Comparison of ENCODE assay signal across 8 cellular contexts in genomic region chr14:73785834-73786631, GRCh38.
DNase-seq lines count a peak whose midpoint lies in the region; ATAC-seq and TF ChIP-seq lines count a peak whose summit lies in the region.

No MANE protein-coding gene starts in this region.

- peak in 1 of 2 donors; percentile 65 for TF ChIP-seq POLR2A in vagina (IDR thresholded peaks at IDR 0.05)

- intact Hi-C loops in Right ventricle myocardium inferior (cut with DNase I) (loop anchor here (2.0 to 5.0 kb wide), 4 partner anchors 25 to 101 kb away; partner anchors contain the start of gene ZNF410), vagina (cut with DNase I) (loop anchor here (2.0 to 5.0 kb wide), 3 partner anchors 27 to 59 kb away; no protein-coding TSS in a partner anchor)

- peak overlapping the region; percentile 82 for H3K27ac Mint-ChIP-seq in activated naive CD8-positive, alpha-beta T cell treated with anti-CD3 and anti-CD28 coated beads for 36 hours
- H3K27ac Mint-ChIP-seq in osteocyte (ENCODE audit: unreplicated experiment), result peak overlapping the region; percentile 93

- H3K27me3 Mint-ChIP-seq in activated naive CD8-positive, alpha-beta T cell treated with anti-CD3 and anti-CD28 coated beads for 36 hours, result no peaks in the 10 kb centered on the region
- no peaks in the 10 kb centered on the region for H3K27me3 Mint-ChIP-seq in osteocyte (ENCODE audit: unreplicated experiment)

- peak overlapping the region; percentile 68 to 97 for H3K4me3 ChIP-seq in vagina

- peak; percentile 64 for DNase-seq in G401 (ENCODE audit: low spot score)
- DNase-seq in HK-2 (ENCODE audit: unreplicated experiment), result peak; percentile 61
- peak; percentile 45 for DNase-seq in SK-N-DZ (ENCODE audit: low spot score)
- DNase-seq in activated naive CD8-positive, alpha-beta T cell treated with anti-CD3 and anti-CD28 coated beads for 36 hours, result peak; percentile 73
- DNase-seq in Right ventricle myocardium inferior (ENCODE audit: missing footprints), result peak; percentile 89
- DNase-seq in osteocyte (ENCODE audit: extremely low spot score, unreplicated experiment), result no peak
- DNase-seq in vagina (ENCODE audit: extremely low spot score in 2 of 2), result peak in 1 of 2 donors; percentile 93

- no peaks in the 10 kb centered on the region for H3K9me3 Mint-ChIP-seq in activated naive CD8-positive, alpha-beta T cell treated with anti-CD3 and anti-CD28 coated beads for 36 hours
- no peaks in the 10 kb centered on the region for H3K9me3 Mint-ChIP-seq in osteocyte (ENCODE audit: unreplicated experiment)

- H3K36me3 Mint-ChIP-seq in activated naive CD8-positive, alpha-beta T cell treated with anti-CD3 and anti-CD28 coated beads for 36 hours, result peaks cover 15% of the 10 kb centered on the region
- H3K36me3 Mint-ChIP-seq in osteocyte (ENCODE audit: unreplicated experiment), result no peaks in the 10 kb centered on the region

- H3K4me3 Mint-ChIP-seq in activated naive CD8-positive, alpha-beta T cell treated with anti-CD3 and anti-CD28 coated beads for 36 hours, result peak overlapping the region; percentile 92
- H3K4me3 Mint-ChIP-seq in osteocyte (ENCODE audit: unreplicated experiment), result peak overlapping the region; percentile 87

- ATAC-seq in Right ventricle myocardium inferior (peak; percentile 78), HG03159 (IDR thresholded peaks at IDR 0.05; ENCODE audit: unreplicated experiment) (no peak)

- peak overlapping the region; percentile 98 for H3K27ac ChIP-seq in vagina

- no peaks in the 10 kb centered on the region for H3K36me3 ChIP-seq in vagina

- H3K27me3 ChIP-seq in vagina, result no peaks in the 10 kb centered on the region

- in situ Hi-C loops in G401 (cut with HindIII; ENCODE audit: low sequenced_read_pairs), result no loop called here

- H3K9me3 ChIP-seq in vagina, result no peaks in the 10 kb centered on the region

- H3K4me1 Mint-ChIP-seq in activated naive CD8-positive, alpha-beta T cell treated with anti-CD3 and anti-CD28 coated beads for 36 hours, result peaks cover 67% of the 10 kb centered on the region
- peaks cover 73% of the 10 kb centered on the region for H3K4me1 Mint-ChIP-seq in osteocyte (ENCODE audit: unreplicated experiment)

- TF ChIP-seq CTCF in osteocyte (IDR thresholded peaks at IDR 0.05) (no peak), vagina (IDR thresholded peaks at IDR 0.05) (no peak)

- peaks cover 79% of the 10 kb centered on the region for H3K4me1 ChIP-seq in vagina
